In the genomic region with DNA sequence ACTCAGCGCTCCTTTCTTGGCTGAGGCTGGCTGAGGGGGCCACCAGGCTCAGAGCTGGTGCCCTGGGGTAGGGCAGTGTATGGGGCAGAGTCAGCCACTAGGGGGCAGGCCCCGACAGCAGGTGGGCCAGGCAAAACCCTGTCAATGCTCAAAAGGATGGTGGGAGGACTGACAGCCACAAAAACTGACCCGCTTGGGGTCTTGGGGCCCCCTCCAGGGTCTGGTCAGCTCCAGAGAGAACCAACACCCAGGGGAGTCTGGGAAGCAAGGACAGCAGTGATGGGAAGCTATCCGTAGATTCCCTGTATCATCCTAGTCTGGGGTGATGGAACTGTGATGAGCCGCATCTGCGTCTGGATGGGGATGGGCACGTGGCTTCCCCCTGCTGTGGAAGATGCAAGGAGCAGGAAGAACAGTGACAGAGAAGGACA, we compare ENCODE assay signal across 8 cellular contexts.
DNase-seq lines count a peak whose midpoint lies in the region; ATAC-seq and TF ChIP-seq lines count a peak whose summit lies in the region.

No MANE protein-coding gene starts in this region.

- H3K4me1 ChIP-seq in psoas muscle, result no peaks in the 10 kb centered on the region

- no peaks in the 10 kb centered on the region for H3K9me3 ChIP-seq in psoas muscle

- peak; percentile 91 for TF ChIP-seq CTCF in NB4 (IDR thresholded peaks at IDR 0.05; ENCODE audit: low read depth, low read length)
- peak; percentile 90 for TF ChIP-seq CTCF in psoas muscle (IDR thresholded peaks at IDR 0.05)

- ATAC-seq in GM21717 (IDR thresholded peaks at IDR 0.05; ENCODE audit: unreplicated experiment) (peak; percentile 61), psoas muscle (peak; percentile 77 to 84 (median 78)), GM18520 (IDR thresholded peaks at IDR 0.05; ENCODE audit: unreplicated experiment) (no peak)

- 38 to 52% (median 50%) methylated on average over 7 of the region's 7 CpGs for WGBS in psoas muscle, 3 donors

- TF ChIP-seq POLR2A in NB4 (IDR thresholded peaks at IDR 0.05; ENCODE audit: extremely low read depth, insufficient read length), result no peak

- no peak overlapping the region for H3K27ac ChIP-seq in psoas muscle

- H3K36me3 ChIP-seq in psoas muscle (ENCODE audit: insufficient read depth in 1 of 2, low read depth in 1 of 2), result no peaks in the 10 kb centered on the region

- intact Hi-C loops in psoas muscle (cut with DNase I) (loop anchor here (5.0 to 10.0 kb wide), 4 partner anchors 163 to 1696 kb away; no protein-coding TSS in a partner anchor), posterior vena cava (cut with DNase I) (loop anchor here in 1 of 2 donors (5.0 to 10.0 kb wide), 2 partner anchors 606 to 1423 kb away; no protein-coding TSS in a partner anchor)

- H3K4me3 ChIP-seq in NB4 (ENCODE audit: low read depth, low read length), result no peak overlapping the region
- H3K4me3 ChIP-seq in psoas muscle, result no peak overlapping the region

- DNase-seq in EL, result peak; percentile 25
- DNase-seq in NB4 (ENCODE audit: low read depth), result peak; percentile 57
- DNase-seq in activated T-cell treated with anti-CD3 and anti-CD28 coated beads for 48 hours (ENCODE audit: low read depth), result peak; percentile 30
- DNase-seq in germinal center (ENCODE audit: low spot score), result peak; percentile 63
- peak; percentile 55 to 74 for DNase-seq in psoas muscle
- DNase-seq in posterior vena cava (ENCODE audit: low spot score), result no peak

- no peaks in the 10 kb centered on the region for H3K27me3 ChIP-seq in psoas muscle (ENCODE audit: insufficient read depth in 3 of 3, low read length in 2 of 3)
